Comparison of ENCODE assay signal across 1 cellular context in the genomic region with DNA sequence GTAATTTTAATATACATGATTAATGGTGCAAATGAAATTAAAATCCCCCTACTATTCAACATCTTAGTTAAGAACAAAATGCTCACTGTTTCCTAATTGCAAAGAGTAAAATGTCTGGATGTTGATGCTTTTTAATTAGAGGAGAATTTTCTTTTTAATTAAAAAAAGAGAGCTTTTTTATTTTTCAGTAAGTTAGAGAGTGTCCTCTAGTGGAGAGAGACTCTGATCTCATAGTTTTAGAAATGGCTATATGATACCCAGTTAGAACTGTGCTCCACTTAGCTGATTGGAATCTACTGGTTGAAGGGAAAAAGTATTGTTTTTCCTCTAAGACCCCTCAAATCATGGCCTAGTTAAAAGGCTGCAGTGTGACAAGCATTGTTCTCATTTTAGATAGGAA.
TF ChIP-seq lines count a peak whose summit lies in the region.

No MANE protein-coding gene starts in this region.

TF ChIP-seq in Ishikawa, 13 proteins besides CTCF, POLR2A, EP300 and RAD21 (continued from another document):
- TF ChIP-seq, protein P1, sequence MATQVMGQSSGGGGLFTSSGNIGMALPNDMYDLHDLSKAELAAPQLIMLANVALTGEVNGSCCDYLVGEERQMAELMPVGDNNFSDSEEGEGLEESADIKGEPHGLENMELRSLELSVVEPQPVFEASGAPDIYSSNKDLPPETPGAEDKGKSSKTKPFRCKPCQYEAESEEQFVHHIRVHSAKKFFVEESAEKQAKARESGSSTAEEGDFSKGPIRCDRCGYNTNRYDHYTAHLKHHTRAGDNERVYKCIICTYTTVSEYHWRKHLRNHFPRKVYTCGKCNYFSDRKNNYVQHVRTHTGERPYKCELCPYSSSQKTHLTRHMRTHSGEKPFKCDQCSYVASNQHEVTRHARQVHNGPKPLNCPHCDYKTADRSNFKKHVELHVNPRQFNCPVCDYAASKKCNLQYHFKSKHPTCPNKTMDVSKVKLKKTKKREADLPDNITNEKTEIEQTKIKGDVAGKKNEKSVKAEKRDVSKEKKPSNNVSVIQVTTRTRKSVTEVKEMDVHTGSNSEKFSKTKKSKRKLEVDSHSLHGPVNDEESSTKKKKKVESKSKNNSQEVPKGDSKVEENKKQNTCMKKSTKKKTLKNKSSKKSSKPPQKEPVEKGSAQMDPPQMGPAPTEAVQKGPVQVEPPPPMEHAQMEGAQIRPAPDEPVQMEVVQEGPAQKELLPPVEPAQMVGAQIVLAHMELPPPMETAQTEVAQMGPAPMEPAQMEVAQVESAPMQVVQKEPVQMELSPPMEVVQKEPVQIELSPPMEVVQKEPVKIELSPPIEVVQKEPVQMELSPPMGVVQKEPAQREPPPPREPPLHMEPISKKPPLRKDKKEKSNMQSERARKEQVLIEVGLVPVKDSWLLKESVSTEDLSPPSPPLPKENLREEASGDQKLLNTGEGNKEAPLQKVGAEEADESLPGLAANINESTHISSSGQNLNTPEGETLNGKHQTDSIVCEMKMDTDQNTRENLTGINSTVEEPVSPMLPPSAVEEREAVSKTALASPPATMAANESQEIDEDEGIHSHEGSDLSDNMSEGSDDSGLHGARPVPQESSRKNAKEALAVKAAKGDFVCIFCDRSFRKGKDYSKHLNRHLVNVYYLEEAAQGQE (IDR thresholded peaks at IDR 0.05; ENCODE audit: low read depth): no peak
- TF ChIP-seq CEBPB (IDR thresholded peaks at IDR 0.05): no peak
